8 cellular contexts compared by ENCODE assay signal in genomic region chr19:45526143-45526542, GRCh38. TPM values are rescaled to one million over a fixed set of nuclear protein-coding genes. Genes with fewer than 3 reads are reported as not detected.
DNase-seq lines count a peak whose midpoint lies in the region; ATAC-seq, FAIRE-seq and TF ChIP-seq lines count a peak whose summit lies in the region.

No MANE protein-coding gene starts in this region.

- H3K9ac ChIP-seq in BLaER1 treated with 17β-estradiol and CSF1 and Interleukin-3, amounts not matched to agents 10 nM and 100 nM, result no peak overlapping the region

- H3K4me3 ChIP-seq in BLaER1 treated with 17β-estradiol and CSF1 and Interleukin-3, amounts not matched to agents 10 nM and 100 nM, result no peak overlapping the region
- no peak overlapping the region for H3K4me3 ChIP-seq in upper lobe of right lung

- no peak for TF ChIP-seq CTCF in upper lobe of right lung (IDR thresholded peaks at IDR 0.05)

- H3K4me1 ChIP-seq in BLaER1 treated with 17β-estradiol and CSF1 and Interleukin-3, amounts not matched to agents 10 nM and 100 nM, result peaks cover 12 to 58% (median 40%) of the 10 kb centered on the region in 10 experiments
- H3K4me1 ChIP-seq in upper lobe of right lung, result no peaks in the 10 kb centered on the region

- H3K36me3 ChIP-seq in BLaER1 treated with 17β-estradiol and CSF1 and Interleukin-3, amounts not matched to agents 10 nM and 100 nM, result peaks cover 33 to 85% (median 76%) of the 10 kb centered on the region in 11 experiments
- peaks cover 49% of the 10 kb centered on the region for H3K36me3 ChIP-seq in upper lobe of right lung

- ATAC-seq in upper lobe of right lung, result peak; percentile 63
- no peak for ATAC-seq in HG02885 (IDR thresholded peaks at IDR 0.05; ENCODE audit: poor library complexity, unreplicated experiment)
- ATAC-seq in GM19324 (IDR thresholded peaks at IDR 0.05; ENCODE audit: low FRiP score, unreplicated experiment), result no peak

- DNase-seq in HTR-8/SVneo (ENCODE audit: insufficient read length, low spot score) (peak; percentile 74), amniotic epithelial cell (ENCODE audit: low read depth) (peak; percentile 75), iPS-NIHi11 (ENCODE audit: low spot score) (peak; percentile 87), upper lobe of right lung (peak; percentile 81)
- no peak for DNase-seq in activated CD8-positive, alpha-beta memory T cell treated with anti-CD3 and anti-CD28 coated beads for 24 hours

- H3K27me3 ChIP-seq in BLaER1 treated with 17β-estradiol and CSF1 and Interleukin-3, amounts not matched to agents 10 nM and 100 nM, result no peaks in the 10 kb centered on the region; a peak in 1 of 22 replicates
- H3K27me3 ChIP-seq in upper lobe of right lung, result no peaks in the 10 kb centered on the region

- intact Hi-C loops in upper lobe of right lung (cut with DNase I), result loop anchor here (10.0 kb wide), 1 partner anchor 119 kb away; no protein-coding TSS in a partner anchor

- peaks cover 2 to 32% (median 8%) of the 10 kb centered on the region in 11 experiments; a peak in 18 of 22 replicates for H3K9me3 ChIP-seq in BLaER1 treated with 17β-estradiol and CSF1 and Interleukin-3, amounts not matched to agents 10 nM and 100 nM (replicated peaks in 1 of 11)
- no peaks in the 10 kb centered on the region for H3K9me3 ChIP-seq in upper lobe of right lung

- peak overlapping the region; percentile 8 to 66 (median 32); a peak in 18 of 22 replicates for H3K4me2 ChIP-seq in BLaER1 treated with 17β-estradiol and CSF1 and Interleukin-3, amounts not matched to agents 10 nM and 100 nM

- peak; percentile 40 for FAIRE-seq in HTR-8/SVneo (lab: Jason Lieb, UNC)

- H3K27ac ChIP-seq in BLaER1 treated with 17β-estradiol and CSF1 and Interleukin-3, amounts not matched to agents 10 nM and 100 nM, result no peak overlapping the region
- H3K27ac ChIP-seq in upper lobe of right lung, result no peak overlapping the region

- H4K20me1 ChIP-seq in BLaER1 treated with 17β-estradiol and CSF1 and Interleukin-3, amounts not matched to agents 10 nM and 100 nM, result peaks cover 0 to 96% (median 51%) of the 10 kb centered on the region in 11 experiments; a peak in 19 of 22 replicates

RNA-seq across cellular contexts. Expression of gene VASP, which starts 18.9 kb away (rescaled TPM):
- 155 TPM for total RNA-seq in upper lobe of right lung

RNA-seq across cellular contexts. Expression of gene PPM1N, which starts 27.9 kb away (rescaled TPM):
- total RNA-seq in upper lobe of right lung, result 0.67 TPM

RNA-seq across cellular contexts. Expression of gene RTN2, which starts 29.3 kb away (rescaled TPM):
- total RNA-seq in upper lobe of right lung, result 13.3 TPM

RNA-seq across cellular contexts. Expression of gene FOSB, which starts 58.3 kb away (rescaled TPM):
- total RNA-seq in upper lobe of right lung, result 3.6 TPM

RNA-seq across cellular contexts. Expression of gene OPA3, which starts 58.5 kb away (rescaled TPM):
- total RNA-seq in upper lobe of right lung, result 13.0 TPM
